Comparison of ENCODE assay signal across 23 cellular contexts in genomic region chr3:179503640-179504039, GRCh38.
"Had no signal": no experiment of that assay in that cellular context is flagged by ENCODE, and none has a peak within 500 bp of the region (broad histone marks: within the 10 kb centered on the region; RNA-seq: fewer than 3 reads in every experiment).

No MANE protein-coding gene starts in this region.

- DNase-seq: islet precursor cell; left ventricle myocardium inferior; midbrain; mucosa of descending colon; naive thymus-derived CD4-positive, alpha-beta T cell; ovary; right lobe of liver; stimulated activated CD4-positive, alpha-beta T cell treated with anti-CD3 and anti-CD28 coated beads, Interleukin-1b, Interleukin-23, amount 100 ng/mL, for 48 hours; stimulated activated CD4-positive, alpha-beta T cell treated with anti-CD3 and anti-CD28 coated beads, Interleukin-2, amount 100 ng/mL, for 48 hours; stimulated activated CD4-positive, alpha-beta T cell treated with anti-CD3 and anti-CD28 coated beads, Interleukin-4, amount 100 ng/mL, for 4 hours; stimulated activated CD8-positive, alpha-beta memory T cell treated with anti-CD3 and anti-CD28 coated beads, Interleukin-4, amount 100 ng/mL, for 48 hours; stimulated activated naive CD4-positive, alpha-beta T cell treated with Interleukin-2 at 50 U/mL for 16 hours; stimulated activated naive CD8-positive, alpha-beta T cell treated with anti-CD3 and anti-CD28 coated beads, Interleukin-15, amount 100 ng/mL, for 72 hours; substantia nigra; uterus had no signal

- H3K27ac Mint-ChIP-seq: naive thymus-derived CD4-positive, alpha-beta T cell; natural killer cell treated with Interleukin-12 subunit alpha and Interleukin-12 subunit beta and Interleukin-15 and Interleukin-18, amount 100 ng/mL, for 72 hours; progenitor cell of endocrine pancreas; stimulated activated memory B cell treated with anti-CD40 and anti-IgM and Interleukin-4, amounts not matched to agents 10 μg/mL and 1 μg/mL and 100 μg/mL, for 72 hours; stimulated activated naive CD8-positive, alpha-beta T cell treated with anti-CD3 and anti-CD28 coated beads, Interleukin-15, amount 100 ng/mL, for 72 hours; type B pancreatic cell had no signal

- H3K4me1 Mint-ChIP-seq: naive thymus-derived CD4-positive, alpha-beta T cell; stimulated activated memory B cell treated with anti-CD40 and anti-IgM and Interleukin-4, amounts not matched to agents 10 μg/mL and 1 μg/mL and 100 μg/mL, for 72 hours; stimulated activated naive CD8-positive, alpha-beta T cell treated with anti-CD3 and anti-CD28 coated beads, Interleukin-15, amount 100 ng/mL, for 72 hours had no signal

- H3K9me3 Mint-ChIP-seq: stimulated activated memory B cell treated with anti-CD40 and anti-IgM and Interleukin-4, amounts not matched to agents 10 μg/mL and 1 μg/mL and 100 μg/mL, for 72 hours; stimulated activated naive CD8-positive, alpha-beta T cell treated with anti-CD3 and anti-CD28 coated beads, Interleukin-15, amount 100 ng/mL, for 72 hours; type B pancreatic cell had no signal

- H3K4me1 ChIP-seq: left ventricle myocardium inferior, right atrium auricular region, right lobe of liver, tibial nerve, uterus had no signal

- H3K36me3 Mint-ChIP-seq: type B pancreatic cell had no signal

- H3K36me3 ChIP-seq: left ventricle myocardium inferior, ovary, right atrium auricular region, right lobe of liver, tibial nerve, uterus had no signal

- H3K27me3 ChIP-seq: ovary, right atrium auricular region, right lobe of liver, tibial nerve, uterus had no signal

- H3K4me3 Mint-ChIP-seq: naive thymus-derived CD4-positive, alpha-beta T cell; natural killer cell treated with Interleukin-12 subunit alpha and Interleukin-12 subunit beta and Interleukin-15 and Interleukin-18, amount 100 ng/mL, for 72 hours; stimulated activated memory B cell treated with anti-CD40 and anti-IgM and Interleukin-4, amounts not matched to agents 10 μg/mL and 1 μg/mL and 100 μg/mL, for 72 hours; stimulated activated naive CD8-positive, alpha-beta T cell treated with anti-CD3 and anti-CD28 coated beads, Interleukin-15, amount 100 ng/mL, for 72 hours; type B pancreatic cell had no signal

- H3K4me2 ChIP-seq: smooth muscle cell had no signal

- H3K27ac ChIP-seq: left ventricle myocardium inferior, ovary, right atrium auricular region, right lobe of liver, tibial nerve, uterus had no signal

- H3K4me3 ChIP-seq: left ventricle myocardium inferior, lung, mucosa of descending colon, ovary, right atrium auricular region, right lobe of liver, smooth muscle cell, tibial nerve, uterus had no signal

- ATAC-seq: mucosa of descending colon; naive thymus-derived CD4-positive, alpha-beta T cell; natural killer cell treated with Interleukin-12 subunit alpha and Interleukin-12 subunit beta and Interleukin-15 and Interleukin-18, amount 100 ng/mL, for 72 hours; right lobe of liver; stimulated activated memory B cell treated with anti-CD40 and anti-IgM and Interleukin-4, amounts not matched to agents 10 μg/mL and 1 μg/mL and 100 μg/mL, for 72 hours; stimulated activated naive CD8-positive, alpha-beta T cell treated with anti-CD3 and anti-CD28 coated beads, Interleukin-15, amount 100 ng/mL, for 72 hours had no signal
